In genomic region chr1:230752407-230752806, GRCh38 we compare ENCODE assay signal across 10 cellular contexts. TPM values are rescaled to one million over a fixed set of nuclear protein-coding genes. Genes with fewer than 3 reads are reported as not detected.
DNase-seq lines count a peak whose midpoint lies in the region; ATAC-seq, FAIRE-seq and TF ChIP-seq lines count a peak whose summit lies in the region.
"Had no signal": no experiment of that assay in that cellular context is flagged by ENCODE, and none has a peak within 500 bp of the region (broad histone marks: within the 10 kb centered on the region; RNA-seq: fewer than 3 reads in every experiment).

No MANE protein-coding gene starts in this region.

- no peak for ATAC-seq in GM18907 (IDR thresholded peaks at IDR 0.05; ENCODE audit: unreplicated experiment)
- no peak for ATAC-seq in GM21786 (IDR thresholded peaks at IDR 0.05; ENCODE audit: unreplicated experiment)
- ATAC-seq: naive thymus-derived CD4-positive, alpha-beta T cell had no signal

- peak overlapping the region; percentile 99 for H3K27ac Mint-ChIP-seq in glutamatergic neuron (ENCODE audit: unreplicated experiment)

- no peak for FAIRE-seq in GM19239 (lab: Jason Lieb, UNC)

- peak; percentile 96 for DNase-seq in DMS153 treated with DMSO at 0.1 percent for 48 hours (lab: John Stamatoyannopoulos, UW; ENCODE audit: unreplicated experiment)
- peak; percentile 95 for DNase-seq in NCI-H2196 treated with DMSO at 0.1 percent for 48 hours (lab: John Stamatoyannopoulos, UW; ENCODE audit: unreplicated experiment)
- DNase-seq in glutamatergic neuron, result peak; percentile 61
- peak in 54 of 56 donors; percentile 21 to 91 (median 77) for DNase-seq in nucleus accumbens (lab: John Stamatoyannopoulos, UW)
- DNase-seq in GM19239 (ENCODE audit: insufficient read length, low spot score), result no peak
- no peak for DNase-seq in BE2C
- DNase-seq: naive thymus-derived CD4-positive, alpha-beta T cell; T1000 had no signal

- H3K27me3 Mint-ChIP-seq in glutamatergic neuron (ENCODE audit: unreplicated experiment), result peaks cover 5% of the 10 kb centered on the region

- peak overlapping the region; percentile 59 for H3K4me3 Mint-ChIP-seq in glutamatergic neuron (ENCODE audit: unreplicated experiment)

- no peaks in the 10 kb centered on the region for H3K27me3 ChIP-seq in BE2C

- H3K4me1 Mint-ChIP-seq in glutamatergic neuron (ENCODE audit: low read depth, unreplicated experiment), result peaks cover 33% of the 10 kb centered on the region

- H3K36me3 Mint-ChIP-seq in glutamatergic neuron (ENCODE audit: unreplicated experiment), result no peaks in the 10 kb centered on the region
- H3K36me3 Mint-ChIP-seq: naive thymus-derived CD4-positive, alpha-beta T cell had no signal

- no peak overlapping the region for H3K4me3 ChIP-seq in BE2C (ENCODE audit: low read depth, low read length)

- peaks cover 3% of the 10 kb centered on the region for H3K4me1 ChIP-seq in BE2C

- no peaks in the 10 kb centered on the region for H3K9me3 ChIP-seq in BE2C

- no peaks in the 10 kb centered on the region for H3K36me3 ChIP-seq in BE2C

- peaks cover 7% of the 10 kb centered on the region for H3K9me3 Mint-ChIP-seq in glutamatergic neuron (ENCODE audit: unreplicated experiment)
- H3K9me3 Mint-ChIP-seq: naive thymus-derived CD4-positive, alpha-beta T cell had no signal

- no peak for TF ChIP-seq CTCF in glutamatergic neuron (IDR thresholded peaks at IDR 0.05; ENCODE audit: partially characterized antibody, unreplicated experiment)
- no peak for TF ChIP-seq CTCF in BE2C (IDR thresholded peaks at IDR 0.05; ENCODE audit: low read depth, low read length)

RNA-seq across cellular contexts. Expression of gene CAPN9, which starts 5.2 kb away (rescaled TPM):
- total RNA-seq in glutamatergic neuron (ENCODE audit: unreplicated experiment), result not detected
- polyA plus RNA-seq in BE2C (2012; ENCODE audit: insufficient read depth, insufficient read length, low read depth), result not detected
- total RNA-seq: naive thymus-derived CD4-positive, alpha-beta T cell had no signal

RNA-seq across cellular contexts. Expression of gene AGT, which starts 38.5 kb away (rescaled TPM):
- total RNA-seq in glutamatergic neuron (ENCODE audit: unreplicated experiment), result 6.3 TPM
- polyA plus RNA-seq in BE2C (2012; ENCODE audit: insufficient read depth, insufficient read length, low read depth), result 1.5 TPM
- total RNA-seq: naive thymus-derived CD4-positive, alpha-beta T cell had no signal
- polyA plus RNA-seq: naive thymus-derived CD4-positive, alpha-beta T cell had no signal

Comparison
In these comparisons a context has a peak if more than half of its experiments do, and no peak if none do; other contexts are left out.
1. DNase-seq: peak in DMS153 treated with DMSO at 0.1 percent for 48 hours (single experiment), NCI-H2196 treated with DMSO at 0.1 percent for 48 hours (single experiment), glutamatergic neuron (single experiment) and nucleus accumbens (54 of 56); none in GM19239 (single experiment) and BE2C (single experiment).